ENCODE assay signal across 26 cellular contexts in genomic region chr12:75190846-75191245, GRCh38. TPM values are rescaled to one million over a fixed set of nuclear protein-coding genes. Genes with fewer than 3 reads are reported as not detected.
"Had no signal": no experiment of that assay in that cellular context is flagged by ENCODE, and none has a peak within 500 bp of the region (broad histone marks: within the 10 kb centered on the region; RNA-seq: fewer than 3 reads in every experiment).

No MANE protein-coding gene starts in this region.

- H3K4me3 ChIP-seq: dorsolateral prefrontal cortex, esophagus muscularis mucosa, hepatocyte, lung, psoas muscle, thoracic aorta had no signal

- H3K4me1 ChIP-seq: esophagus muscularis mucosa, psoas muscle had no signal

- H3K27ac ChIP-seq: dorsolateral prefrontal cortex, epithelial cell of prostate, esophagus muscularis mucosa, hepatocyte, psoas muscle, thoracic aorta had no signal

- ATAC-seq: left colon; left ventricle myocardium superior; psoas muscle; sciatic nerve; stimulated activated naive B cell treated with anti-CD40 and anti-IgM and Interleukin-4, amounts not matched to agents 10 μg/mL and 1 μg/mL and 100 μg/mL, for 72 hours; stimulated activated naive CD8-positive, alpha-beta T cell treated with anti-CD3 and anti-CD28 coated beads, Interleukin-15, amount 100 ng/mL, for 72 hours had no signal

- H3K36me3 ChIP-seq: esophagus muscularis mucosa, thoracic aorta had no signal

- DNase-seq: cortex of kidney; dorsolateral prefrontal cortex; effector CD8-positive, alpha-beta T cell; head of caudate nucleus; left colon; left ventricle myocardium superior; mesenchymal stem cell; midbrain; naive B cell; occipital lobe; psoas muscle; stimulated activated CD4-positive, alpha-beta T cell treated with anti-CD3 and anti-CD28 coated beads, Interleukin-2, amount 100 ng/mL, for 24 hours; stimulated activated CD4-positive, alpha-beta T cell treated with anti-CD3 and anti-CD28 coated beads, Interleukin-4, amount 100 ng/mL, for 4 hours; stimulated activated naive B cell treated with anti-CD40 and anti-IgM and Interleukin-4, amounts not matched to agents 10 μg/mL and 1 μg/mL and 100 μg/mL, for 72 hours; stimulated activated naive CD8-positive, alpha-beta T cell treated with anti-CD3 and anti-CD28 coated beads, Interleukin-15, amount 100 ng/mL, for 72 hours; trophoblast cell had no signal

- H3K27me3 ChIP-seq: dorsolateral prefrontal cortex, esophagus muscularis mucosa, hepatocyte had no signal

- H3K9me3 ChIP-seq: esophagus muscularis mucosa, psoas muscle, thoracic aorta had no signal

RNA-seq across cellular contexts. Expression of gene KCNC2, which starts 18.8 kb away (rescaled TPM):
- total RNA-seq: chondrocyte, kidney epithelial cell, left colon, left ventricle myocardium superior, sciatic nerve, subcutaneous adipose tissue, thoracic aorta had no signal
- polyA plus RNA-seq: hepatocyte, lung, urinary bladder had no signal
